Comparison of ENCODE assay signal across 24 cellular contexts in genomic region chr5:176497852-176498251, GRCh38.
DNase-seq lines count a peak whose midpoint lies in the region; TF ChIP-seq lines count a peak whose summit lies in the region.
"Had no signal": no experiment of that assay in that cellular context is flagged by ENCODE, and none has a peak within 500 bp of the region (broad histone marks: within the 10 kb centered on the region; RNA-seq: fewer than 3 reads in every experiment).

No MANE protein-coding gene starts in this region.

- no peak overlapping the region for H3K4me3 Mint-ChIP-seq in nephron progenitor cell
- H3K4me3 Mint-ChIP-seq: activated CD8-positive, alpha-beta T cell treated with anti-CD3 and anti-CD28 coated beads, Interleukin-2, amount 10 ng/mL, durations not matched to agents 7 days and 5 days; activated T-cell treated with anti-CD3 and anti-CD28 coated beads, Interleukin-2, amount 50 U/mL, for 4 hours; brain; CD8-positive, alpha-beta T cell; dendritic cell treated with granulocyte-macrophage colony-stimulating factor and Interleukin-4, amounts not matched to agents 40 ng/mL and 50 ng/mL, for 4 days; T-helper 2 cell treated with Interferon-gamma antibody and Interleukin-4, amounts not matched to agents 5 μg/mL and 100 μg/mL, for 36 hours had no signal

- no peaks in the 10 kb centered on the region for H3K9me3 Mint-ChIP-seq in nephron progenitor cell
- H3K9me3 Mint-ChIP-seq: activated T-cell treated with anti-CD3 and anti-CD28 coated beads, Interleukin-2, amount 50 U/mL, for 4 hours; brain; CD8-positive, alpha-beta T cell; dendritic cell treated with granulocyte-macrophage colony-stimulating factor and Interleukin-4, amounts not matched to agents 40 ng/mL and 50 ng/mL, for 4 days; T-helper 2 cell treated with Interferon-gamma antibody and Interleukin-4, amounts not matched to agents 5 μg/mL and 100 μg/mL, for 36 hours had no signal

- DNase-seq in EH (ENCODE audit: low read depth) (peak; percentile 48), NCI-H226 (peak; percentile 38), choroid plexus epithelial cell (ENCODE audit: low read depth) (peak; percentile 15), nephron progenitor cell (no peak), HUDEP-2 (lab: John Stamatoyannopoulos, UW; ENCODE audit: unreplicated experiment in 76 of 76) (no peak), NCI-H2227 (lab: John Stamatoyannopoulos, UW; ENCODE audit: unreplicated experiment) (no peak), C1 segment of cervical spinal cord (lab: John Stamatoyannopoulos, UW) (no peak), COR-L47 (lab: John Stamatoyannopoulos, UW) (no peak)
- DNase-seq: activated CD4-positive, CD25-positive, alpha-beta regulatory T cell; activated CD8-positive, alpha-beta T cell treated with anti-CD3 and anti-CD28 coated beads, Interleukin-2, amount 10 ng/mL, durations not matched to agents 7 days and 5 days; activated naive CD4-positive, alpha-beta T cell treated with anti-CD3 and anti-CD28 coated beads, Interleukin-2, amount 50 U/mL, for 16 hours; activated T-cell treated with anti-CD3 and anti-CD28 coated beads, Interleukin-2, amount 50 U/mL, for 4 hours; CD8-positive, alpha-beta T cell; DND-41; NCI-H1436 treated with DMSO at 0.1 percent for 48 hours; NCI-H2171 treated with DMSO at 0.1 percent for 48 hours; NCI-H748 treated with DMSO at 0.1 percent for 48 hours; spleen; stimulated activated CD8-positive, alpha-beta memory T cell treated with anti-CD3 and anti-CD28 coated beads, Interleukin-4, amount 100 ng/mL, for 48 hours; substantia nigra; uterus had no signal

- no peaks in the 10 kb centered on the region for H3K27me3 Mint-ChIP-seq in nephron progenitor cell (ENCODE audit: low read depth, poor library complexity)
- H3K27me3 Mint-ChIP-seq: brain; dendritic cell treated with granulocyte-macrophage colony-stimulating factor and Interleukin-4, amounts not matched to agents 40 ng/mL and 50 ng/mL, for 4 days had no signal

- H3K4me3 ChIP-seq in choroid plexus epithelial cell (ENCODE audit: low read depth, low read length), result no peak overlapping the region
- H3K4me3 ChIP-seq: spleen, uterus had no signal

- peak overlapping the region; percentile 61 for H3K27ac Mint-ChIP-seq in nephron progenitor cell
- H3K27ac Mint-ChIP-seq: CD8-positive, alpha-beta T cell; dendritic cell treated with granulocyte-macrophage colony-stimulating factor and Interleukin-4, amounts not matched to agents 40 ng/mL and 50 ng/mL, for 4 days; T-helper 2 cell treated with Interferon-gamma antibody and Interleukin-4, amounts not matched to agents 5 μg/mL and 100 μg/mL, for 36 hours had no signal

- peaks cover 75% of the 10 kb centered on the region for H3K36me3 Mint-ChIP-seq in nephron progenitor cell (ENCODE audit: low read depth)

- no peak for TF ChIP-seq CTCF in choroid plexus epithelial cell (conservative IDR thresholded peaks at IDR 0.05; ENCODE audit: low read depth, low read length)
- no peak for TF ChIP-seq CTCF in nephron progenitor cell (IDR thresholded peaks at IDR 0.05)

- peaks cover under 1% of the 10 kb centered on the region for H3K4me1 Mint-ChIP-seq in nephron progenitor cell
- H3K4me1 Mint-ChIP-seq: brain had no signal

Comparison
In these comparisons a context has a peak if more than half of its experiments do, and no peak if none do; other contexts are left out.
1. DNase-seq: peak in EH (single experiment), NCI-H226 (single experiment) and choroid plexus epithelial cell (single experiment); none in nephron progenitor cell (single experiment), HUDEP-2 (0 of 76), NCI-H2227 (single experiment), C1 segment of cervical spinal cord (0 of 14) and COR-L47 (single experiment).